8 cellular contexts compared by ENCODE assay signal in the genomic region with DNA sequence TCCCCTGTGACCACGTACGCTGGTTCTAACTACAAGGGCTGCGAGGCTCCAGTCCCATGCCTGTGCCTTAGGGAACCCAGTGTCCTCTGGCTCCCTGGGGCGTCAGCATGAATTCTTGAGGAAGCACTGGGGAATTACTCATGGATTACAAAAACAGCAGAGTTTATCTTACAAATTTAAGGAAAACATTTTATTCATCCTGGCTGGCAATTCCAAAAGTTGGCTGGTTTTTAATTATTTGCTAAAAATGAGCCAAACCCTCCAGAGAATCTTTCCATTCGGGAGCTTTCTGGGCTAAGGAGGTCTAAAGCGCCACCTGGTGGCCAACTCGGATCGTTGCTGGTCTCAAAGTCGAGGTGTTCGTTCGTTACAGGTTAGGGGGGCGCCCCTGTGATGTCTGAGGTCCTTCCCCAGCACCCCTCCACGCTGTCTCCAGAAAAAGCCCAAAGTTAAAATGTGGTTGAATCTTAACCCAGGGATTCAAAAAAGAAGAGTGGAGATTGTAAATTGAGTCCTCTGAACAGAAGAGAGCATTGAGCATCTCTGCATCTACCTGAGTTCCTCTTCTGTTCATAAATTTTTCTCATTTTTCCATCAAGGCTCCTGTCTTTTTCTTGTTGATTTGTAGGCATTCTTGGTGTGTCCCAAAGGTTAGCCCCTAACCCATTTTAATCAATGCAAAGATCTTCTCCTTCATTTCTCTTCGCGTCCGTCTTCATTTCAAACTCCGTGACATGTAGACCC.
DNase-seq lines count a peak whose midpoint lies in the region; ATAC-seq, FAIRE-seq and TF ChIP-seq lines count a peak whose summit lies in the region.

No MANE protein-coding gene starts in this region.

- TF ChIP-seq EP300 in H1 (IDR thresholded peaks at IDR 0.05; ENCODE audit: borderline replicate concordance in 1 of 2, low read depth in 2 of 2, low read length in 2 of 2), result no peak

- no peaks in the 10 kb centered on the region for H3K79me1 ChIP-seq in H1 (ENCODE audit: low read depth, low read length)

- H3K4ac ChIP-seq in H1 (replicated peaks; ENCODE audit: insufficient read length, low read depth, low read length), result no peak overlapping the region

- H2BK120ac ChIP-seq in H1 (replicated peaks; ENCODE audit: low read depth, low read length), result no peak overlapping the region

- H2AFZ ChIP-seq in H1 (ENCODE audit: low read length), result no peak overlapping the region

- H3K27me3 ChIP-seq in BJ (ENCODE audit: control insufficient read depth, insufficient read depth, low read length) (no peaks in the 10 kb centered on the region), H7 (ENCODE audit: control insufficient read depth, insufficient read depth, low read length) (no peaks in the 10 kb centered on the region), H1 (replicated peaks in 1 of 4; ENCODE audit: control insufficient read depth in 3 of 4, extremely low read depth in 1 of 4, insufficient read depth in 3 of 4, low read length in 3 of 4) (no peaks in the 10 kb centered on the region; a peak in 1 of 7 replicates)

- H3K27me3 Mint-ChIP-seq in stimulated activated naive CD8-positive, alpha-beta T cell treated with anti-CD3 and anti-CD28 coated beads, Interleukin-15, amount 100 ng/mL, for 72 hours, result peaks cover 42% of the 10 kb centered on the region

- no peak for DNase-seq in BJ (ENCODE audit: low read depth)
- DNase-seq in H7, result peak; percentile 79
- DNase-seq in NCI-H2171 (lab: John Stamatoyannopoulos, UW), result peak; percentile 48
- peak; percentile 8 to 17 for DNase-seq in activated CD4-positive, alpha-beta T cell treated with anti-CD3 and anti-CD28 coated beads, Interleukin-2, amount 50 U/mL, for 24 hours (ENCODE audit: low read depth in 1 of 2, low spot score in 1 of 2)
- peak; percentile 23 to 85 for DNase-seq in H1 (ENCODE audit: low read depth in 1 of 2, low spot score in 2 of 2)
- DNase-seq in middle frontal gyrus (ENCODE audit: extremely low spot score, low spot score), result peak; percentile 66
- peak; percentile 34 for DNase-seq in stimulated activated naive CD8-positive, alpha-beta T cell treated with anti-CD3 and anti-CD28 coated beads, Interleukin-15, amount 100 ng/mL, for 72 hours
- DNase-seq in central memory CD4-positive, alpha-beta T cell, result no peak

- H3K36me3 ChIP-seq in BJ (ENCODE audit: control insufficient read depth, insufficient read depth, low read length), result no peaks in the 10 kb centered on the region
- no peaks in the 10 kb centered on the region for H3K36me3 ChIP-seq in H7 (replicated peaks; ENCODE audit: control insufficient read depth, insufficient read depth, low read length)
- H3K36me3 ChIP-seq in H1 (ENCODE audit: control insufficient read depth in 2 of 4, insufficient read depth in 4 of 4, low read length in 3 of 4), result no peaks in the 10 kb centered on the region

- H3K4me1 ChIP-seq in H1 (replicated peaks in 1 of 4; ENCODE audit: control insufficient read depth in 3 of 4, insufficient read depth in 4 of 4, low read length in 3 of 4), result peaks cover 0 to 5% (median under 1%) of the 10 kb centered on the region in 4 experiments; a peak in 2 of 7 replicates

- TF ChIP-seq CTCF in BJ (IDR thresholded peaks at IDR 0.05; ENCODE audit: insufficient read depth, low read depth, low read length) (peak; percentile 84), H1 (IDR thresholded peaks at IDR 0.05; ENCODE audit: control extremely low read depth in 1 of 3, insufficient read depth in 1 of 3, low read depth in 1 of 3, low read length in 3 of 3) (peak; percentile 75 to 84 (median 78))

- no peak overlapping the region for H3K4me2 ChIP-seq in H1 (ENCODE audit: insufficient read depth in 1 of 2, low read depth in 2 of 2, low read length in 2 of 2)

- no peak overlapping the region for H4K8ac ChIP-seq in H1 (ENCODE audit: extremely low read depth, insufficient read depth, low read length)

- H3K9ac ChIP-seq in H1 (replicated peaks in 1 of 4; ENCODE audit: extremely low read depth in 1 of 4, low read depth in 3 of 4, low read length in 3 of 4), result no peak overlapping the region

- no peaks in the 10 kb centered on the region for H4K20me1 ChIP-seq in H1 (replicated peaks in 1 of 2; ENCODE audit: control insufficient read depth in 1 of 2, insufficient read depth in 2 of 2, low read length in 2 of 2)

- H3K4me3 ChIP-seq in BJ (ENCODE audit: low read depth, low read length), result no peak overlapping the region
- H3K4me3 ChIP-seq in H7 (ENCODE audit: insufficient read depth, low read depth, low read length), result no peak overlapping the region
- no peak overlapping the region for H3K4me3 ChIP-seq in H1 (ENCODE audit: extremely low read depth in 1 of 4, insufficient read depth in 2 of 4, low read depth in 3 of 4, low read length in 4 of 4)

- no peaks in the 10 kb centered on the region for H3K9me3 ChIP-seq in H1 (ENCODE audit: insufficient read depth in 2 of 2, low read depth in 1 of 2, low read length in 1 of 2)

- peak; percentile 88 to 92 for TF ChIP-seq RAD21 in H1 (IDR thresholded peaks at IDR 0.05 in 1 of 2, conservative IDR thresholded peaks at IDR 0.05 in 1 of 2; ENCODE audit: low read depth in 2 of 2, low read length in 2 of 2)

- no peak overlapping the region for H2BK15ac ChIP-seq in H1 (ENCODE audit: low read length)

- no peak overlapping the region for H4K91ac ChIP-seq in H1 (replicated peaks; ENCODE audit: insufficient read length, low read length)

- no peak overlapping the region for H3K27ac Mint-ChIP-seq in stimulated activated naive CD8-positive, alpha-beta T cell treated with anti-CD3 and anti-CD28 coated beads, Interleukin-15, amount 100 ng/mL, for 72 hours

- no peak overlapping the region for H4K5ac ChIP-seq in H1 (ENCODE audit: insufficient read length, low read depth, low read length)

- H3K4me1 Mint-ChIP-seq in stimulated activated naive CD8-positive, alpha-beta T cell treated with anti-CD3 and anti-CD28 coated beads, Interleukin-15, amount 100 ng/mL, for 72 hours, result peaks cover 10% of the 10 kb centered on the region

- TF ChIP-seq POLR2A in H1 (IDR thresholded peaks at IDR 0.05; ENCODE audit: control extremely low read depth in 1 of 2, low read depth in 2 of 2, low read length in 2 of 2), result no peak

- no peak overlapping the region for H3K23ac ChIP-seq in H1 (ENCODE audit: insufficient read length)

- no peak overlapping the region for H2AK5ac ChIP-seq in H1 (ENCODE audit: low read depth, low read length)

- H3K79me2 ChIP-seq in H1 (ENCODE audit: control insufficient read depth in 1 of 2, insufficient read depth in 2 of 2, low read length in 2 of 2), result no peaks in the 10 kb centered on the region

- no peak for ATAC-seq in stimulated activated naive CD8-positive, alpha-beta T cell treated with anti-CD3 and anti-CD28 coated beads, Interleukin-15, amount 100 ng/mL, for 72 hours

- CTCF ChIA-PET in BJ (lab: Yijun Ruan, JAX) (interaction anchor here (0.6 to 12.9 kb wide), 15 partner anchors 9 to 639 kb away, joined by 3 to 338 read pairs (median 4); no protein-coding TSS in a partner anchor), H1 (lab: Charles Lee; ENCODE audit: partially characterized antibody) (interaction anchor here (0.6 to 8.1 kb wide), 54 partner anchors 8 to 1271 kb away, joined by 3 to 110 read pairs (median 4); no protein-coding TSS in a partner anchor)

- POLR2A ChIA-PET in BJ (lab: Charles Lee), result interaction anchor here (0.5 kb wide), 1 partner anchor 67 kb away, joined by 5 read pairs; no protein-coding TSS in a partner anchor
- POLR2A ChIA-PET in H1 (lab: Charles Lee; ENCODE audit: partially characterized antibody), result no interaction called here

- H3K23me2 ChIP-seq in H1 (ENCODE audit: low read depth, low read length), result no peaks in the 10 kb centered on the region

- H3K56ac ChIP-seq in H1 (replicated peaks; ENCODE audit: insufficient read length, low read depth, low read length), result no peak overlapping the region

- H3K4me3 Mint-ChIP-seq in stimulated activated naive CD8-positive, alpha-beta T cell treated with anti-CD3 and anti-CD28 coated beads, Interleukin-15, amount 100 ng/mL, for 72 hours, result no peak overlapping the region

- H3K9me3 Mint-ChIP-seq in stimulated activated naive CD8-positive, alpha-beta T cell treated with anti-CD3 and anti-CD28 coated beads, Interleukin-15, amount 100 ng/mL, for 72 hours, result no peaks in the 10 kb centered on the region

- WGBS in H1 (ENCODE audit: extremely low coverage in 1 of 2, insufficient coverage in 1 of 2, insufficient read length in 1 of 2, insufficient replicate concordance in 2 of 2, low coverage in 1 of 2, low lambda C conversion rate in 2 of 2, missing lambda C conversion rate in 1 of 2), 2 experiments, result 43% methylated on average over 17 of the region's 17 CpGs; no CpG with 5 or more reads in 1 of the 2 experiments

- no peak overlapping the region for H3K27ac ChIP-seq in H1 (ENCODE audit: low read depth, low read length)

- no peak overlapping the region for H2BK12ac ChIP-seq in H1 (ENCODE audit: low read depth, low read length)

- no peak overlapping the region; the same call in 1 of the 2 replicates for H3K18ac ChIP-seq in H1 (ENCODE audit: extremely low read depth, low read length)

- FAIRE-seq in H1 (lab: Jason Lieb, UNC), result peak; percentile 77

- no peak overlapping the region for H2BK5ac ChIP-seq in H1 (ENCODE audit: low read depth, low read length)

- H3K14ac ChIP-seq in H1 (ENCODE audit: insufficient read length), result no peak overlapping the region

- no peak overlapping the region for H2BK20ac ChIP-seq in H1 (ENCODE audit: low read length)

TF ChIP-seq in H1, 55 proteins besides CTCF, POLR2A, EP300 and RAD21:
- TF ChIP-seq SP4 (IDR thresholded peaks at IDR 0.05; ENCODE audit: low read length) (no peak), NRF1 (IDR thresholded peaks at IDR 0.05; ENCODE audit: low read depth, low read length) (no peak), SIRT6 (IDR thresholded peaks at IDR 0.05; ENCODE audit: low read length) (no peak), HDAC6 (IDR thresholded peaks at IDR 0.05; ENCODE audit: low read depth, low read length) (no peak), BACH1 (IDR thresholded peaks at IDR 0.05; ENCODE audit: low read length) (no peak), GTF2F1 (IDR thresholded peaks at IDR 0.05; ENCODE audit: borderline replicate concordance, low read depth, low read length) (no peak), NANOG (IDR thresholded peaks at IDR 0.05; ENCODE audit: insufficient read depth, low read depth, low read length, poor library complexity, severe bottlenecking) (no peak), SRF (IDR thresholded peaks at IDR 0.05; ENCODE audit: low read depth, low read length) (no peak), SIX5 (IDR thresholded peaks at IDR 0.05; ENCODE audit: low read depth, low read length) (no peak)
- TF ChIP-seq, protein P1, sequence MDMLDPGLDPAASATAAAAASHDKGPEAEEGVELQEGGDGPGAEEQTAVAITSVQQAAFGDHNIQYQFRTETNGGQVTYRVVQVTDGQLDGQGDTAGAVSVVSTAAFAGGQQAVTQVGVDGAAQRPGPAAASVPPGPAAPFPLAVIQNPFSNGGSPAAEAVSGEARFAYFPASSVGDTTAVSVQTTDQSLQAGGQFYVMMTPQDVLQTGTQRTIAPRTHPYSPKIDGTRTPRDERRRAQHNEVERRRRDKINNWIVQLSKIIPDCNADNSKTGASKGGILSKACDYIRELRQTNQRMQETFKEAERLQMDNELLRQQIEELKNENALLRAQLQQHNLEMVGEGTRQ (IDR thresholded peaks at IDR 0.05; ENCODE audit: low read length), result no peak

Comparison
In these comparisons a context has a peak if more than half of its experiments do, and no peak if none do; other contexts are left out.
1. DNase-seq: peak in H7 (single experiment), NCI-H2171 (single experiment), activated CD4-positive, alpha-beta T cell treated with anti-CD3 and anti-CD28 coated beads, Interleukin-2, amount 50 U/mL, for 24 hours (2 of 2), H1 (2 of 2), middle frontal gyrus (single experiment) and stimulated activated naive CD8-positive, alpha-beta T cell treated with anti-CD3 and anti-CD28 coated beads, Interleukin-15, amount 100 ng/mL, for 72 hours (2 of 2); none in BJ (single experiment) and central memory CD4-positive, alpha-beta T cell (single experiment).